Comparison of ENCODE assay signal across 8 cellular contexts in the genomic region with DNA sequence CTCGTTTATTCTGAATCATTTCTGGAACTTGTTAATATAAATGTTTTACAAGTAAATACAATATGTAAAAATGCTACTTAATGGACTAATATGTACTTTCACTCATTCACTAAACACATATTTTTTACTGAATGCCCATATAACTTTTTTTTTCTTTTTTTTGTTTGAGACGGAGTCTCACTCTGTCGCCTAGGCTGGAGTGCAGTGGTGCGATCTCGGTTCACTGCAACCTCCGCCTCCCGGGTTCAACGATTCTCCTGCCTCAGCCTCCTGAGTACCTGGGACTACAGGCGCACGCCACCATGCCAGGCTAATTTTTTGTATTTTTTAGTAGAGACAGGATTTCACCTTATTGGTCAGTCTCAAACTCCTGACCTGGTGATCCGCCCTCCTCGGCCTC. TPM values are rescaled to one million over a fixed set of nuclear protein-coding genes. Genes with fewer than 3 reads are reported as not detected.
DNase-seq lines count a peak whose midpoint lies in the region; ATAC-seq, FAIRE-seq and TF ChIP-seq lines count a peak whose summit lies in the region.
"Not testable (repeated sequence)": the region's sequence is repeated elsewhere in the genome, so short reads cannot be mapped to it uniquely, and the experiment has no call there.

No MANE protein-coding gene starts in this region.

- H2AFZ ChIP-seq in OCI-LY7 (ENCODE audit: low read length); GM12878 (ENCODE audit: control insufficient read depth, low read depth, low read length); hepatocyte: not testable (repeated sequence)

- TF ChIP-seq EP300 in GM12878 (IDR thresholded peaks at IDR 0.05; ENCODE audit: borderline replicate concordance in 1 of 2, control insufficient read depth in 1 of 2, low read depth in 2 of 2, low read length in 2 of 2) = not testable (repeated sequence)

- not testable (repeated sequence) for H3K27me3 Mint-ChIP-seq in CD4-positive, alpha-beta T cell; activated CD8-positive, alpha-beta T cell treated with anti-CD3 and anti-CD28 coated beads for 36 hours; naive thymus-derived CD8-positive, alpha-beta T cell; stimulated activated naive CD8-positive, alpha-beta T cell treated with anti-CD3 and anti-CD28 coated beads, Interleukin-15, Interleukin-2, amounts not matched to agents 100 ng/mL and 50 ng/mL, for 24 hours

- peak overlapping the region; percentile 97 for H3K27ac Mint-ChIP-seq in CD4-positive, alpha-beta T cell
- H3K27ac Mint-ChIP-seq in activated CD8-positive, alpha-beta T cell treated with anti-CD3 and anti-CD28 coated beads for 36 hours; stimulated activated naive CD8-positive, alpha-beta T cell treated with anti-CD3 and anti-CD28 coated beads, Interleukin-15, Interleukin-2, amounts not matched to agents 100 ng/mL and 50 ng/mL, for 24 hours: not testable (repeated sequence)
- H3K27ac Mint-ChIP-seq in naive thymus-derived CD8-positive, alpha-beta T cell = peak overlapping the region in 6 of 10 donors; percentile 13 to 88 (median 78)

- intact Hi-C loops in CD4-positive, alpha-beta T cell (cut with DNase I, micrococcal nuclease) = loop anchor here (5.0 kb wide), 2 partner anchors 35 to 40 kb away; no protein-coding TSS in a partner anchor
- intact Hi-C loops in OCI-LY7 (cut with micrococcal nuclease; ENCODE audit: unreplicated experiment); activated CD8-positive, alpha-beta T cell treated with anti-CD3 and anti-CD28 coated beads for 36 hours (cut with micrococcal nuclease); GM12878 (cut with micrococcal nuclease; ENCODE audit: unreplicated experiment): not testable (repeated sequence)

- peaks cover 22% of the 10 kb centered on the region for H3K36me3 Mint-ChIP-seq in CD4-positive, alpha-beta T cell (ENCODE audit: low read depth)
- not testable (repeated sequence) for H3K36me3 Mint-ChIP-seq in activated CD8-positive, alpha-beta T cell treated with anti-CD3 and anti-CD28 coated beads for 36 hours (ENCODE audit: low read depth); naive thymus-derived CD8-positive, alpha-beta T cell; stimulated activated naive CD8-positive, alpha-beta T cell treated with anti-CD3 and anti-CD28 coated beads, Interleukin-15, Interleukin-2, amounts not matched to agents 100 ng/mL and 50 ng/mL, for 24 hours (ENCODE audit: low read depth)

- POLR2A ChIA-PET in CD4-positive, alpha-beta T cell (lab: Charles Lee) = interaction anchor here (0.8 kb wide), 1 partner anchor 431 kb away, joined by 3 read pairs; the partner anchor contains the start of gene ATAD2B
- POLR2A ChIA-PET in OCI-LY7 (lab: Charles Lee) = interaction anchor here (0.7 to 1.8 kb wide), 3 partner anchors 8 to 18 kb away, joined by 3 to 5 read pairs (median 4); no protein-coding TSS in a partner anchor
- POLR2A ChIA-PET in activated CD8-positive, alpha-beta T cell treated with anti-CD3 and anti-CD28 coated beads for 36 hours (lab: Charles Lee) = interaction anchor here (0.9 kb wide), 1 partner anchor 435 kb away, joined by 3 read pairs; the partner anchor contains the start of genes CENPO and PTRHD1
- POLR2A ChIA-PET in GM12878 (lab: Charles Lee) = interaction anchor here (0.6 to 4.5 kb wide), 4 partner anchors 11 to 234 kb away, joined by 3 to 36 read pairs (median 14); no protein-coding TSS in a partner anchor
- POLR2A ChIA-PET in naive thymus-derived CD8-positive, alpha-beta T cell (lab: Charles Lee) = not testable (repeated sequence)

- H3K27me3 ChIP-seq in CD4-positive, alpha-beta T cell (ENCODE audit: control insufficient read depth, insufficient read depth, low read length); GM12878 (replicated peaks in 1 of 2; ENCODE audit: control insufficient read depth in 2 of 2, insufficient read depth in 2 of 2, low read length in 1 of 2); hepatocyte: not testable (repeated sequence)

- not testable (repeated sequence) for TF ChIP-seq RAD21 in GM12878 (IDR thresholded peaks at IDR 0.05; ENCODE audit: insufficient read depth, low read depth, low read length)

- H3K9me2 ChIP-seq in OCI-LY7 (ENCODE audit: insufficient read depth, low read length); hepatocyte (replicated peaks; ENCODE audit: insufficient read depth): not testable (repeated sequence)

- in situ Hi-C loops in GM12878 (cut with MboI) = loop anchor here (25.0 kb wide), 1 partner anchor 970 kb away; the partner anchor contains the start of gene KLHL29

- WGBS in GM12878 (ENCODE audit: insufficient coverage, insufficient replicate concordance, low lambda C conversion rate, missing lambda C conversion rate) = 4% methylated on average over 12 of the region's 12 CpGs
- 94% methylated on average over 12 of the region's 12 CpGs for WGBS in hepatocyte (ENCODE audit: low lambda C conversion rate, missing lambda C conversion rate)

- DNase-seq in CD4-positive, alpha-beta T cell; GM12864 (ENCODE audit: low read depth); OCI-LY7 (ENCODE audit: low spot score); activated CD8-positive, alpha-beta T cell treated with anti-CD3 and anti-CD28 coated beads for 36 hours; GM12878 (ENCODE audit: low read depth, low spot score); hepatocyte (ENCODE audit: low spot score); naive thymus-derived CD8-positive, alpha-beta T cell: not testable (repeated sequence)

- RAD21 ChIA-PET in GM12878 (lab: Charles Lee; ENCODE audit: unreplicated experiment) = interaction anchor here (1.8 to 3.5 kb wide), 4 partner anchors 14 to 43 kb away, joined by 7 to 32 read pairs (median 14); no protein-coding TSS in a partner anchor

- H4K20me1 ChIP-seq in OCI-LY7 (ENCODE audit: insufficient read depth, low read length) = peaks cover 25% of the 10 kb centered on the region
- not testable (repeated sequence) for H4K20me1 ChIP-seq in GM12878 (ENCODE audit: control insufficient read depth, insufficient read depth)
- H4K20me1 ChIP-seq in hepatocyte (ENCODE audit: insufficient read depth, poor library complexity, severe bottlenecking) = peaks cover 21% of the 10 kb centered on the region

- peak overlapping the region; percentile 91 for H3K4me2 ChIP-seq in OCI-LY7 (ENCODE audit: low read length)
- peak overlapping the region; percentile 96; the same call in 1 of the 2 replicates for H3K4me2 ChIP-seq in GM12878 (ENCODE audit: control insufficient read depth, insufficient read depth)
- peak overlapping the region; percentile 87 for H3K4me2 ChIP-seq in hepatocyte

- not testable (repeated sequence) for FAIRE-seq in GM12878 (lab: Jason Lieb, UNC)

- not testable (repeated sequence) for H3K36me3 ChIP-seq in OCI-LY7 (ENCODE audit: insufficient read depth, low read length); GM12878 (ENCODE audit: control insufficient read depth in 2 of 2, insufficient read depth in 2 of 2, low read length in 1 of 2); hepatocyte (replicated peaks; ENCODE audit: insufficient read depth, low read depth)

- peak overlapping the region; percentile 97; the same call in 1 of the 2 replicates for H3K9ac ChIP-seq in GM12878 (ENCODE audit: control insufficient read depth, insufficient read depth, low read length)

- H3K4me3 ChIP-seq in GM12864 (ENCODE audit: low read depth, low read length) (peak overlapping the region; percentile 98), GM12878 (peak overlapping the region; percentile 74)
- H3K4me3 ChIP-seq in OCI-LY7 (ENCODE audit: low read depth, low read length, poor library complexity, severe bottlenecking); hepatocyte: not testable (repeated sequence)

- not testable (repeated sequence) for H3K27ac ChIP-seq in CD4-positive, alpha-beta T cell (ENCODE audit: low read depth, low read length); OCI-LY7 (ENCODE audit: low read depth, low read length, poor library complexity, severe bottlenecking); GM12878 (ENCODE audit: control insufficient read depth, insufficient read depth); hepatocyte

- H3K9me3 ChIP-seq in CD4-positive, alpha-beta T cell (ENCODE audit: control insufficient read depth, low read length); OCI-LY7 (ENCODE audit: low read length); GM12878 (replicated peaks; ENCODE audit: control insufficient read depth, insufficient read depth, low read length); hepatocyte (ENCODE audit: low read depth): not testable (repeated sequence)

- CTCF ChIA-PET in CD4-positive, alpha-beta T cell (lab: Charles Lee); OCI-LY7 (lab: Charles Lee; ENCODE audit: unreplicated experiment); activated CD8-positive, alpha-beta T cell treated with anti-CD3 and anti-CD28 coated beads for 36 hours (lab: Charles Lee): not testable (repeated sequence)
- CTCF ChIA-PET in GM12878 (lab: Yijun Ruan, JAX) = interaction anchor here (0.9 to 2.1 kb wide), 4 partner anchors 8 to 42 kb away, joined by 3 to 16 read pairs (median 6); no protein-coding TSS in a partner anchor

- not testable (repeated sequence) for ATAC-seq in CD4-positive, alpha-beta T cell (ENCODE audit: poor library complexity); activated CD8-positive, alpha-beta T cell treated with anti-CD3 and anti-CD28 coated beads for 36 hours; GM12878; naive thymus-derived CD8-positive, alpha-beta T cell

- not testable (repeated sequence) for TF ChIP-seq CTCF in CD4-positive, alpha-beta T cell (IDR thresholded peaks at IDR 0.05); GM12864 (IDR thresholded peaks at IDR 0.05; ENCODE audit: low read depth, low read length, missing control alignments); OCI-LY7 (conservative IDR thresholded peaks at IDR 0.05; ENCODE audit: low read length); activated CD8-positive, alpha-beta T cell treated with anti-CD3 and anti-CD28 coated beads for 36 hours (IDR thresholded peaks at IDR 0.05); GM12878 (IDR thresholded peaks at IDR 0.05 in 2 of 3, conservative IDR thresholded peaks at IDR 0.05 in 1 of 3; ENCODE audit: control insufficient read depth in 2 of 3, extremely low read depth in 1 of 3, insufficient read depth in 1 of 3, low read depth in 3 of 3, low read length in 3 of 3); hepatocyte (IDR thresholded peaks at IDR 0.05; ENCODE audit: poor library complexity)

- not testable (repeated sequence) for H3K9me3 Mint-ChIP-seq in CD4-positive, alpha-beta T cell; activated CD8-positive, alpha-beta T cell treated with anti-CD3 and anti-CD28 coated beads for 36 hours; naive thymus-derived CD8-positive, alpha-beta T cell; stimulated activated naive CD8-positive, alpha-beta T cell treated with anti-CD3 and anti-CD28 coated beads, Interleukin-15, Interleukin-2, amounts not matched to agents 100 ng/mL and 50 ng/mL, for 24 hours

- H3K79me2 ChIP-seq in OCI-LY7 (ENCODE audit: insufficient read depth, low read depth, low read length) = peaks cover 66% of the 10 kb centered on the region
- H3K79me2 ChIP-seq in GM12878 (ENCODE audit: control insufficient read depth, insufficient read depth, low read length) = peaks cover 76% of the 10 kb centered on the region
- H3K79me2 ChIP-seq in hepatocyte = peaks cover 72% of the 10 kb centered on the region

- H3K4me1 Mint-ChIP-seq in CD4-positive, alpha-beta T cell (ENCODE audit: low read depth) = peaks cover 66% of the 10 kb centered on the region
- H3K4me1 Mint-ChIP-seq in activated CD8-positive, alpha-beta T cell treated with anti-CD3 and anti-CD28 coated beads for 36 hours (ENCODE audit: low read depth) = peaks cover 47% of the 10 kb centered on the region
- H3K4me1 Mint-ChIP-seq in naive thymus-derived CD8-positive, alpha-beta T cell = peaks cover 24 to 67% (median 55%) of the 10 kb centered on the region in 4 donors
- H3K4me1 Mint-ChIP-seq in stimulated activated naive CD8-positive, alpha-beta T cell treated with anti-CD3 and anti-CD28 coated beads, Interleukin-15, Interleukin-2, amounts not matched to agents 100 ng/mL and 50 ng/mL, for 24 hours (ENCODE audit: low read depth) = peaks cover 61% of the 10 kb centered on the region

- not testable (repeated sequence) for BruUV-seq in OCI-LY7 (replicated peaks; lab: Mats Ljungman, UMichigan); GM12878 (replicated peaks; lab: Mats Ljungman, UMichigan)

- SMC1A ChIA-PET in GM12878 (lab: Charles Lee; ENCODE audit: uncharacterized antibody, unreplicated experiment) = interaction anchor here (0.8 to 4.2 kb wide), 8 partner anchors 9 to 472 kb away, joined by 3 to 44 read pairs (median 6); no protein-coding TSS in a partner anchor

- H3K4me1 ChIP-seq in OCI-LY7 (ENCODE audit: insufficient read depth, low read length, poor library complexity, severe bottlenecking) = peaks cover 33% of the 10 kb centered on the region
- H3K4me1 ChIP-seq in GM12878 (ENCODE audit: control insufficient read depth, insufficient read depth, low read length) = peaks cover 13% of the 10 kb centered on the region
- H3K4me1 ChIP-seq in hepatocyte (ENCODE audit: insufficient read depth) = not testable (repeated sequence)

- not testable (repeated sequence) for TF ChIP-seq POLR2A in GM12878 (IDR thresholded peaks at IDR 0.05; ENCODE audit: low read depth, low read length)

- H3K4me3 Mint-ChIP-seq in CD4-positive, alpha-beta T cell = peak overlapping the region; percentile 85
- H3K4me3 Mint-ChIP-seq in activated CD8-positive, alpha-beta T cell treated with anti-CD3 and anti-CD28 coated beads for 36 hours = peak overlapping the region; percentile 84
- H3K4me3 Mint-ChIP-seq in naive thymus-derived CD8-positive, alpha-beta T cell = peak overlapping the region; percentile 46 to 96 (median 90)
- H3K4me3 Mint-ChIP-seq in stimulated activated naive CD8-positive, alpha-beta T cell treated with anti-CD3 and anti-CD28 coated beads, Interleukin-15, Interleukin-2, amounts not matched to agents 100 ng/mL and 50 ng/mL, for 24 hours = peak overlapping the region; percentile 68

RNA-seq across cellular contexts. Expression of gene ITSN2, which starts 2.6 kb away (rescaled TPM):
- total RNA-seq in CD4-positive, alpha-beta T cell = 10 to 100 TPM; 75.4 to 77.1 TPM
- total RNA-seq in OCI-LY7 (2014; rRNA removed; shearing (Covaris generic)) = 25.4 and 28.8 TPM in 2 replicates
- total RNA-seq in OCI-LY7 (2022) = 64.2 and 65.7 TPM in 2 replicates
- total RNA-seq in activated CD8-positive, alpha-beta T cell treated with anti-CD3 and anti-CD28 coated beads for 36 hours = 10 to 100 TPM; 44.0 to 48.6 TPM
- 276 and 309 TPM in 2 replicates for total RNA-seq in GM12878 (2013; cell fraction: nucleolus; rRNA removed)
- total RNA-seq in GM12878 (2014; rRNA removed) = 43.9 and 53.0 TPM in 2 replicates
- total RNA-seq in GM12878 (2014; rRNA removed; fragmentation: Illumina TruSeq; extraction: Trizol) = 52.7 and 54.9 TPM in 2 replicates
- total RNA-seq in GM12878 (2021) = 65.1 and 70.1 TPM in 2 replicates
- polyA plus RNA-seq in GM12878 (2011; ENCODE audit: low read depth) = 22.9 TPM
- polyA plus RNA-seq in GM12878 (2011; rRNA removed) = 80.0 and 87.9 TPM in 2 replicates
- polyA plus RNA-seq in GM12878 (2011; cell fraction: cytosol; rRNA removed) = 50.0 and 89.8 TPM in 2 replicates
- polyA plus RNA-seq in GM12878 (2011; cell fraction: nucleus; rRNA removed) = 100 and 104 TPM in 2 replicates
- polyA plus RNA-seq in GM12878 (2012) = 37.9 and 40.1 TPM in 2 replicates
- 57.4 and 69.9 TPM in 2 replicates for polyA plus RNA-seq in GM12878 (2014; fragmentation: Illumina TruSeq; extraction: Trizol)
- 10 to 100 TPM; 20.5 to 24.3 TPM for polyA plus RNA-seq in GM12878 (2014; fragmentation: Nextera tagmentation; extraction: Ambion mirVana)
- 41.8 and 47.8 TPM in 2 replicates for polyA plus RNA-seq in GM12878 (2014; rRNA removed)
- 10 to 100 TPM; 56.6 to 58.1 TPM for polyA plus RNA-seq in GM12878 (2016; fragmentation: Nextera tagmentation; extraction: Ambion mirVana)
- polyA minus RNA-seq in GM12878 (2011; rRNA and poly(A)+ RNA removed) = 89.4 and 131 TPM in 2 replicates
- 30.5 and 30.8 TPM in 2 replicates for polyA minus RNA-seq in GM12878 (2011; cell fraction: cytosol; rRNA and poly(A)+ RNA removed)
- 53.2 and 83.5 TPM in 2 replicates for polyA minus RNA-seq in GM12878 (2011; cell fraction: nucleus; rRNA and poly(A)+ RNA removed)
- total RNA-seq in hepatocyte = 24.5 and 34.4 TPM in 2 replicates
- polyA plus RNA-seq in hepatocyte = 20.3 and 29.4 TPM in 2 replicates
- total RNA-seq in naive thymus-derived CD8-positive, alpha-beta T cell = 100 to 1,000 TPM; 141 to 156 TPM
- polyA plus RNA-seq in naive thymus-derived CD8-positive, alpha-beta T cell = 10 to 100 TPM; 45.9 to 57.8 (median 47.1) TPM
